11 cellular contexts compared by ENCODE assay signal in genomic region chr16:81626181-81626674, GRCh38.
A peak's percentile ranks its signal among the peaks of the same experiment; 100 is the strongest.
DNase-seq lines count a peak whose midpoint lies in the region; ATAC-seq and FAIRE-seq lines count a peak whose summit lies in the region.
"Had no signal": no experiment of that assay in that cellular context is flagged by ENCODE, and none has a peak within 500 bp of the region (broad histone marks: within the 10 kb centered on the region; RNA-seq: fewer than 3 reads in every experiment).

No MANE protein-coding gene starts in this region.

- H3K36me3 Mint-ChIP-seq in activated naive CD8-positive, alpha-beta T cell treated with anti-CD3 and anti-CD28 coated beads for 36 hours, result no peaks in the 10 kb centered on the region

- peak overlapping the region; percentile 10 for H3K9ac ChIP-seq in mucosa of stomach (ENCODE audit: low read length)

- no peaks in the 10 kb centered on the region for H3K27me3 Mint-ChIP-seq in activated naive CD8-positive, alpha-beta T cell treated with anti-CD3 and anti-CD28 coated beads for 36 hours

- peak; percentile 56 for FAIRE-seq in urothelium cell line (lab: Jason Lieb, UNC)

- no peak overlapping the region for H3K27ac Mint-ChIP-seq in activated naive CD8-positive, alpha-beta T cell treated with anti-CD3 and anti-CD28 coated beads for 36 hours

- peak; percentile 19 to 44 (median 24) for DNase-seq in stimulated activated CD4-positive, alpha-beta T cell treated with anti-CD3 and anti-CD28 coated beads, Interleukin-12 subunit alpha, Interleukin-12 subunit beta, amount 100 ng/mL, for 48 hours (ENCODE audit: low read depth in 2 of 3, low spot score in 1 of 3)
- DNase-seq in stimulated activated CD4-positive, alpha-beta T cell treated with anti-CD3 and anti-CD28 coated beads, Interleukin-12 subunit alpha, Interleukin-12 subunit beta, amount 100 ng/mL, for 4 hours, result no peak
- peak; percentile 24 for DNase-seq in activated naive CD8-positive, alpha-beta T cell treated with anti-CD3 and anti-CD28 coated beads for 36 hours
- DNase-seq in urothelium cell line (ENCODE audit: low spot score), result no peak
- no peak for DNase-seq in Right ventricle myocardium superior
- no peak for DNase-seq in NOMO-1 treated with DMSO at 0.1 percent for 48 hours (lab: John Stamatoyannopoulos, UW; ENCODE audit: unreplicated experiment)
- DNase-seq: amniotic stem cell, BE2C, islet precursor cell had no signal

- H3K4me1 Mint-ChIP-seq in activated naive CD8-positive, alpha-beta T cell treated with anti-CD3 and anti-CD28 coated beads for 36 hours, result peaks cover 19% of the 10 kb centered on the region

- H3K9me3 Mint-ChIP-seq in activated naive CD8-positive, alpha-beta T cell treated with anti-CD3 and anti-CD28 coated beads for 36 hours, result no peaks in the 10 kb centered on the region

- no peak overlapping the region for H3K4me3 ChIP-seq in mucosa of stomach (ENCODE audit: low read length)

- no peaks in the 10 kb centered on the region for H3K27me3 ChIP-seq in mucosa of stomach (ENCODE audit: control insufficient read depth, insufficient read depth, low read length)
- H3K27me3 ChIP-seq: BE2C had no signal

- H3K4me1 ChIP-seq in mucosa of stomach (ENCODE audit: control insufficient read depth, insufficient read depth, low read length), result peaks cover 25% of the 10 kb centered on the region
- H3K4me1 ChIP-seq: BE2C had no signal

- peaks cover 8% of the 10 kb centered on the region for H3K36me3 ChIP-seq in mucosa of stomach (ENCODE audit: control insufficient read depth, insufficient read depth, low read length)
- H3K36me3 ChIP-seq: BE2C had no signal

- no peak overlapping the region for H3K4me3 Mint-ChIP-seq in activated naive CD8-positive, alpha-beta T cell treated with anti-CD3 and anti-CD28 coated beads for 36 hours

- intact Hi-C loops in Right ventricle myocardium superior (cut with DNase I), result no loop called here

- ATAC-seq in Right ventricle myocardium superior (ENCODE audit: poor library complexity), result no peak
- no peak for ATAC-seq in HG03025 (IDR thresholded peaks at IDR 0.05; ENCODE audit: low FRiP score, unreplicated experiment)

- H3K9me3 ChIP-seq in mucosa of stomach (ENCODE audit: control insufficient read depth, low read length), result no peaks in the 10 kb centered on the region
- H3K9me3 ChIP-seq: BE2C had no signal

Comparison
In these comparisons a context has a peak if more than half of its experiments do, and no peak if none do; other contexts are left out.
1. DNase-seq: peak in stimulated activated CD4-positive, alpha-beta T cell treated with anti-CD3 and anti-CD28 coated beads, Interleukin-12 subunit alpha, Interleukin-12 subunit beta, amount 100 ng/mL, for 48 hours (3 of 3) and activated naive CD8-positive, alpha-beta T cell treated with anti-CD3 and anti-CD28 coated beads for 36 hours (single experiment); none in stimulated activated CD4-positive, alpha-beta T cell treated with anti-CD3 and anti-CD28 coated beads, Interleukin-12 subunit alpha, Interleukin-12 subunit beta, amount 100 ng/mL, for 4 hours (single experiment), urothelium cell line (single experiment), Right ventricle myocardium superior (single experiment) and NOMO-1 treated with DMSO at 0.1 percent for 48 hours (single experiment).